Comparison of ENCODE assay signal across 1 cellular context in the genomic region with DNA sequence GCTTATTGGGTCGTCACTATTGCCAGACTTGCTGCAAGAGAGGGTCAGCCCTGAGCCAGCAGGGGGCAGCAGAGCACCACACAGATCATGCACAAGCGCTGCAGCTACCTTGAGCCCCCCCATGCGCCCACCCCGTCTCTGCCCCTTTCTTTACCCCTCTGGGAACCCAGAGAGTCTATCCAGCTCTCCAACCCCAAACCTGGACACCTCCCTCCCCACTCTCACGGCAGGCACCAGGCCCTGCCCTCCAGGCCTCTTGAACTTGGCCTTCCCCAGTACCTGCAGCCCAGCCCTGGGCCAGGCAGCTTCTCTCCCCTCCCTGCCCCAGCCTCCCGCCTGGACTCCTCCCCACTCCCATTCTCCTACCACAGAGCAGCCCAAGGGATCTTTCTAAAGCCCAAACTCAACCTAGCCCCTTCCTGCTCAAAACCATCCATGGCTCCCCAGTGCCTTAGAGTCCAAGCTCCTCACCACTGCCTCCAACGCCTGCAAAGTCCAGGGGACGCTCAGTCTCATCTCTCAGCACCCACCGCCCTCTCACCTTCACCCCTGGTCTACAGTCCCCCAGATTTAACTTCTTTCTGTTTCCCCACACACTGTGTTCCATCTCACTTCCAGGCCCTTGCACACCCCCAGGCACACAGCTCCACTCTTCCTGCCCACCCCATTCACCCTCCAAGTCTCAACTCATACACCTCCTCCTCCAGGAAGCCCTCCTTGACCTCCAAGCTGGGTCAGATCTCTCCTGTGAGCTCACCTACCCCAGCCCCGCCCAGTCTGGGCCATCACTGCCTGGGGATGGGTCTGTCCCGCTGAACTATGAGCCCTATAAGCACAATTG.
A peak's percentile ranks its signal among the peaks of the same experiment; 100 is the strongest.
TF ChIP-seq lines count a peak whose summit lies in the region.

No MANE protein-coding gene starts in this region.

TF ChIP-seq in SK-N-SH, 30 proteins besides CTCF, POLR2A, EP300 and RAD21:
- TF ChIP-seq NFIC (IDR thresholded peaks at IDR 0.05; ENCODE audit: borderline replicate concordance) (no peak), SMC3 (IDR thresholded peaks at IDR 0.05; ENCODE audit: low read depth, low read length) (peak; percentile 72), JUND (IDR thresholded peaks at IDR 0.05) (no peak)
